In the genomic region with DNA sequence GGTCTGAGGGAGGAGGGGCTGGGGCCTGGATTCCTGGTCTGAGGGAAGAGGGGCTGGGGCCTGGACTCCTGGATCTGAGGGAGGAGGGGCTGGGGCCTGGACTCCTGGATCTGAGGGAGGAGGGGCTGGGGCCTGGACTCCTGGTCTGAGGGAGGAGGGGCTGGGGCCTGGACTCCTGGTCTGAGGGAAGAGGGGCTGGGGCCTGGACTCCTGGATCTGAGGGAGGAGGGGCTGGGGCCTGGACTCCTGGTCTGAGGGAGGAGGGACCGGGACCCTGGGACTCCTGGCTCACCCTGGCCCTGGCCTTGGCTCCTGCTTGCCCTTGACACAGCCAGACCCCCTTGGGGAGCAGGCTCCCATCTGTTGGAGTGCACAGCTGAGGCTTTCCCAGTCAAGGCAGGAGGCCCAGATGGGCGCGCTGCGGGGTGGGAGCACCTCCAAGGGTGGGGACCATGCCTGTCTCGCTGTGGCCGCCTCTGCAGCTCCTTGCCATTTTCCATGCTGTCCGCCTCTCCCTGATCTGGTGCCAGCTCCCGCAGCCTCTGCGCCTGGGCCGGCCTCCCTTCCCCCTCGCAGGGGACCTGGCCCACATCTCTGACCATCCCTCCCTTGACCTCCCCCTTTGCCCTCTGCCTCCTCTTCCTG, we compare ENCODE assay signal across 4 cellular contexts. TPM values are rescaled to one million over a fixed set of nuclear protein-coding genes. Genes with fewer than 3 reads are reported as not detected.
"Had no signal": no experiment of that assay in that cellular context is flagged by ENCODE, and none has a peak within 500 bp of the region (broad histone marks: within the 10 kb centered on the region; RNA-seq: fewer than 3 reads in every experiment).

No MANE protein-coding gene starts in this region.

RNA-seq across cellular contexts. Expression of a gene that starts 2.0 kb away (rescaled TPM):
- total RNA-seq: bronchial epithelial cell, left lung, mesothelial cell of epicardium had no signal
- polyA plus RNA-seq: fibroblast of lung had no signal
